In genomic region chr17:48586355-48586924, GRCh38 we compare ENCODE assay signal across 8 cellular contexts. TPM values are rescaled to one million over a fixed set of nuclear protein-coding genes. Genes with fewer than 3 reads are reported as not detected.
DNase-seq lines count a peak whose midpoint lies in the region; ATAC-seq and TF ChIP-seq lines count a peak whose summit lies in the region.

No MANE protein-coding gene starts in this region.

- no peak for TF ChIP-seq CTCF in AG04449 (IDR thresholded peaks at IDR 0.05; ENCODE audit: insufficient read depth, low read length, missing control alignments)
- TF ChIP-seq CTCF in GM23338 (conservative IDR thresholded peaks at IDR 0.05; ENCODE audit: low read depth in 2 of 2): no peak
- TF ChIP-seq CTCF in ascending aorta (IDR thresholded peaks at IDR 0.05): no peak

- H3K4me1 ChIP-seq in GM23338 (ENCODE audit: insufficient read depth) (peaks cover 60% of the 10 kb centered on the region), ascending aorta (peaks cover 0 to 29% of the 10 kb centered on the region in 2 donors), muscle layer of duodenum (ENCODE audit: control insufficient read depth in 1 of 2, insufficient read depth in 2 of 2, low read length in 2 of 2) (peaks cover 10 to 38% of the 10 kb centered on the region in 2 donors)

- no peak overlapping the region for H2AFZ ChIP-seq in GM23338

- ATAC-seq in GM23338: 0 out of 3 replicates have a peak, but pooled peaks have one; percentile 3
- ATAC-seq in GM21381 (IDR thresholded peaks at IDR 0.05; ENCODE audit: unreplicated experiment): no peak
- no peak for ATAC-seq in GM21447 (IDR thresholded peaks at IDR 0.05; ENCODE audit: unreplicated experiment)

- H3K36me3 ChIP-seq in GM23338 (ENCODE audit: insufficient read depth) (no peaks in the 10 kb centered on the region), ascending aorta (no peaks in the 10 kb centered on the region), muscle layer of duodenum (ENCODE audit: control insufficient read depth in 1 of 2, insufficient read depth in 2 of 2, low read length in 2 of 2) (no peaks in the 10 kb centered on the region)

- no peak overlapping the region for H3K27ac Mint-ChIP-seq in GM23338

- peaks cover 100% of the 10 kb centered on the region for H3K27me3 ChIP-seq in GM23338 (ENCODE audit: insufficient read depth)
- no peaks in the 10 kb centered on the region for H3K27me3 ChIP-seq in ascending aorta
- H3K27me3 ChIP-seq in muscle layer of duodenum (ENCODE audit: low read depth, low read length): peaks cover 19% of the 10 kb centered on the region

- DNase-seq in AG04449 (ENCODE audit: low read depth, low spot score) (no peak), GM23338 (ENCODE audit: low spot score) (no peak), ascending aorta (ENCODE audit: low spot score in 2 of 2) (no peak), KBM-7 (no peak), iPS-NIHi7 (ENCODE audit: extremely low spot score) (no peak)

- CTCF ChIA-PET in AG04449 (lab: Yijun Ruan, JAX): interaction anchor here (1.3 to 4.2 kb wide), 8 partner anchors 27 to 235 kb away, joined by 4 to 21 read pairs (median 6); no protein-coding TSS in a partner anchor

- H4K20me1 ChIP-seq in GM23338 (replicated peaks; ENCODE audit: insufficient read depth): peaks cover 72% of the 10 kb centered on the region

- H3K4me3 Mint-ChIP-seq in GM23338: peak overlapping the region; percentile 60; the same call in 1 of the 3 replicates

- in situ Hi-C loops in KBM-7 (cut with MboI; ENCODE audit: low pct_unique_long_range_greater_than_20kb, low sequenced_read_pairs): no loop called here

- peaks cover 64% of the 10 kb centered on the region for H3F3A ChIP-seq in GM23338 (replicated peaks; ENCODE audit: low read depth)

- no peaks in the 10 kb centered on the region for H3K9me2 ChIP-seq in GM23338 (ENCODE audit: insufficient read depth)

- no peaks in the 10 kb centered on the region for H3K9me3 ChIP-seq in ascending aorta
- H3K9me3 ChIP-seq in muscle layer of duodenum (ENCODE audit: control insufficient read depth in 1 of 2, low read length in 2 of 2): no peaks in the 10 kb centered on the region

- H3K27me3 Mint-ChIP-seq in GM23338 (ENCODE audit: insufficient read depth, low read depth, poor library complexity): peaks cover 100% of the 10 kb centered on the region

- peak overlapping the region; percentile 76 for H3K4me3 ChIP-seq in AG04449 (ENCODE audit: low read depth, low read length)
- peak overlapping the region; percentile 47; the same call in 1 of the 2 replicates for H3K4me3 ChIP-seq in GM23338
- peak overlapping the region; percentile 64 to 72 for H3K4me3 ChIP-seq in ascending aorta
- H3K4me3 ChIP-seq in muscle layer of duodenum (ENCODE audit: low read depth in 1 of 2, low read length in 2 of 2): peak overlapping the region; percentile 79 to 88

- H3K36me3 Mint-ChIP-seq in GM23338 (ENCODE audit: low read depth): no peaks in the 10 kb centered on the region

- POLR2A ChIA-PET in AG04449 (lab: Yijun Ruan, JAX): interaction anchor here (1.4 to 2.8 kb wide), 4 partner anchors 10 to 104 kb away, joined by 5 to 25 read pairs (median 14); no protein-coding TSS in a partner anchor

- peak overlapping the region; percentile 81; the same call in 1 of the 2 replicates for H3K4me2 ChIP-seq in GM23338

- intact Hi-C loops in ascending aorta (cut with DNase I): no loop called here

- no peaks in the 10 kb centered on the region for H3K79me2 ChIP-seq in GM23338 (replicated peaks; ENCODE audit: insufficient read depth)

- H3K4me1 Mint-ChIP-seq in GM23338: peaks cover 41% of the 10 kb centered on the region

- H3K27ac ChIP-seq in GM23338 (ENCODE audit: low read depth) (no peak overlapping the region), ascending aorta (peak overlapping the region; percentile 96 to 97), muscle layer of duodenum (ENCODE audit: low read length) (peak overlapping the region; percentile 89)

- peaks cover under 1% of the 10 kb centered on the region; the same call in 2 of the 3 replicates for H3K9me3 Mint-ChIP-seq in GM23338

TF ChIP-seq in GM23338, 12 proteins besides CTCF, POLR2A, EP300 and RAD21:
- TF ChIP-seq EZH2 (IDR thresholded peaks at IDR 0.05; ENCODE audit: low read depth, unreplicated experiment): peak; percentile 90
- no peak for TF ChIP-seq ZNF462 (CRISPR knock-in tag; IDR thresholded peaks at IDR 0.05)

RNA-seq across cellular contexts. Expression of gene HOXB3, which starts 3.6 kb away (rescaled TPM):
- 0.17 TPM in 1 of 2 replicates, not detected in the other for total RNA-seq in GM23338 (2014; rRNA removed; shearing (Covaris generic))
- polyA plus RNA-seq in GM23338 (2016; fragmentation: Nextera tagmentation; extraction: Ambion mirVana): not detected in 2 replicates
- 19.3 TPM for total RNA-seq in ascending aorta

RNA-seq across cellular contexts. Expression of gene HOXB5, which starts 7.1 kb away (rescaled TPM):
- total RNA-seq in GM23338 (2014; rRNA removed; shearing (Covaris generic)): not detected in 2 replicates
- polyA plus RNA-seq in GM23338 (2016; fragmentation: Nextera tagmentation; extraction: Ambion mirVana): not detected in 2 replicates
- 0.53 TPM for total RNA-seq in ascending aorta

RNA-seq across cellular contexts. Expression of gene HOXB4, which starts 8.3 kb away (rescaled TPM):
- not detected in 2 replicates for total RNA-seq in GM23338 (2014; rRNA removed; shearing (Covaris generic))
- not detected in 2 replicates for polyA plus RNA-seq in GM23338 (2016; fragmentation: Nextera tagmentation; extraction: Ambion mirVana)
- total RNA-seq in ascending aorta: 20.4 TPM

RNA-seq across cellular contexts. Expression of gene HOXB6, which starts 18.3 kb away (rescaled TPM):
- total RNA-seq in GM23338 (2014; rRNA removed; shearing (Covaris generic)): not detected in 2 replicates
- polyA plus RNA-seq in GM23338 (2016; fragmentation: Nextera tagmentation; extraction: Ambion mirVana): not detected in 2 replicates
- 5.1 TPM for total RNA-seq in ascending aorta

RNA-seq across cellular contexts. Expression of gene HOXB7, which starts 24.4 kb away (rescaled TPM):
- total RNA-seq in GM23338 (2014; rRNA removed; shearing (Covaris generic)): not detected in 2 replicates
- not detected in 2 replicates for polyA plus RNA-seq in GM23338 (2016; fragmentation: Nextera tagmentation; extraction: Ambion mirVana)
- total RNA-seq in ascending aorta: 15.0 TPM

Comparison
In these comparisons a context has a peak if more than half of its experiments do, and no peak if none do; other contexts are left out.
1. RNA of gene HOXB3, which starts 3.6 kb away (total RNA-seq): 19.3 TPM in ascending aorta (single experiment); 0.17 TPM in GM23338; every median in the first group is over 10 times any median in the second.
2. RNA of gene HOXB4, which starts 8.3 kb away (total RNA-seq): 20.4 TPM in ascending aorta (single experiment); not detected in GM23338; every median in the first group is over 10 times any median in the second.
3. Peak in every context shown above with its lines, with median percentiles within 50 percentile points of each other: H3K4me3 ChIP-seq.